35 cellular contexts compared by ENCODE assay signal in genomic region chr6:113421997-113422396, GRCh38.
"Had no signal": no experiment of that assay in that cellular context is flagged by ENCODE, and none has a peak within 500 bp of the region (broad histone marks: within the 10 kb centered on the region; RNA-seq: fewer than 3 reads in every experiment).

No MANE protein-coding gene starts in this region.

- H3K4me3 ChIP-seq: MG63 had no signal

- DNase-seq: Karpas-422, Kasumi-1, MG63, MM.1S, MV-4-11, NCI-H1048, NCI-H1092, NCI-H1092 treated with DMSO at 0.1 percent for 48 hours, NCI-H1105, NCI-H1105 treated with DMSO at 0.1 percent for 48 hours, NCI-H1417, NCI-H1417 treated with DMSO at 0.1 percent for 48 hours, NCI-H1436, NCI-H1436 treated with DMSO at 0.1 percent for 48 hours, NCI-H146, NCI-H1694, NCI-H1694 treated with DMSO at 0.1 percent for 48 hours, NCI-H187, NCI-H187 treated with DMSO at 0.1 percent for 48 hours, NCI-H1930, NCI-H2029, NCI-H2029 treated with DMSO at 0.1 percent for 48 hours, NCI-H2081, NCI-H2081 treated with DMSO at 0.1 percent for 48 hours, NCI-H2107, NCI-H2171, NCI-H2171 treated with DMSO at 0.1 percent for 48 hours, NCI-H2227 treated with DMSO at 0.1 percent for 48 hours, NCI-H226, NCI-H345, NCI-H446, NCI-H446 treated with DMSO at 0.1 percent for 48 hours, NCI-H510A, NCI-H510A treated with DMSO at 0.1 percent for 48 hours, NCI-H524 had no signal

- H3K36me3 ChIP-seq: MG63 had no signal

- H3K9me3 ChIP-seq: MG63 had no signal

- H3K27me3 ChIP-seq: MG63 had no signal
